9 cellular contexts compared by ENCODE assay signal in the genomic region with DNA sequence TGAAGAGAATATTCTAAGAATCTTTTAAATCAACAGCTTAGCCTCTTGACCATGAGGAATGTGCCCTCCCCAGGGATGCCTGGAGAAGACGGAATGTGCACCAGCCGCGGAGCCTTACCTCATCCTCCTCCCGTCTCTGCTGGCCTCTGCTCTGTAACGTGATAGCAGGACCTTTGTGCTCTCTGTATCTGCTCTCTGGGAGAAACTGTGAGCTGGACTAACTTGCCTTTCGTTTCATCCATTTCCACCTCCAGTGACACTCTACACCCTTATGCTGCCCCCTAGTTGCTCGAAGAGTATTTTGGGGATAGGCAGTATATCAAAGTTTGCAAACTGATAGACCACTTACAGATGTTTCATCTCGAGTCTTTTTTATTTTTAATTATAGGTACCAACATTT.
DNase-seq lines count a peak whose midpoint lies in the region; ATAC-seq and TF ChIP-seq lines count a peak whose summit lies in the region.
"Had no signal": no experiment of that assay in that cellular context is flagged by ENCODE, and none has a peak within 500 bp of the region (broad histone marks: within the 10 kb centered on the region; RNA-seq: fewer than 3 reads in every experiment).

No MANE protein-coding gene starts in this region.

- TF ChIP-seq CTCF in gastrocnemius medialis (IDR thresholded peaks at IDR 0.05 in 4 of 5, conservative IDR thresholded peaks at IDR 0.05 in 1 of 5), result peak in 1 of 5 experiments; percentile 8

- intact Hi-C loops in left cardiac atrium (cut with DNase I), result loop anchor here in 1 of 2 donors (10.0 kb wide), 1 partner anchor 138 kb away; a partner anchor contains a TSS
- intact Hi-C loops in gastrocnemius medialis (cut with DNase I; ENCODE audit: low total_unique reads), result loop anchor here (5.0 kb wide), 1 partner anchor 140 kb away; a partner anchor contains a TSS

- H3K36me3 ChIP-seq in gastrocnemius medialis, result no peaks in the 10 kb centered on the region

- no peak overlapping the region for H3K4me3 ChIP-seq in gastrocnemius medialis

- in situ Hi-C loops in SK-MEL-5 (cut with HindIII; ENCODE audit: low pct_unique_long_range_greater_than_20kb, low sequenced_read_pairs), result no loop called here
- in situ Hi-C loops in gastrocnemius medialis (cut with MboI; ENCODE audit: low sequenced_read_pairs in 4 of 4), result no loop called here

- no peaks in the 10 kb centered on the region for H3K27me3 ChIP-seq in gastrocnemius medialis

- peaks cover 0 to 9% (median 0%) of the 10 kb centered on the region in 3 donors for H3K9me3 ChIP-seq in gastrocnemius medialis

- ATAC-seq in left cardiac atrium, result peak; percentile 79 to 85
- ATAC-seq in gastrocnemius medialis, result peak; percentile 79 to 81
- ATAC-seq in GM19397 (IDR thresholded peaks at IDR 0.05; ENCODE audit: unreplicated experiment), result no peak
- ATAC-seq in GM18870 (IDR thresholded peaks at IDR 0.05; ENCODE audit: unreplicated experiment), result no peak

- peak; percentile 61 for DNase-seq in H4 (ENCODE audit: low spot score)
- peak; percentile 65 for DNase-seq in SK-MEL-5 (ENCODE audit: low read depth, low spot score)
- DNase-seq in left cardiac atrium, result peak; percentile 46
- peak; percentile 46 to 73 for DNase-seq in gastrocnemius medialis
- no peak for DNase-seq in stimulated activated CD4-positive, alpha-beta T cell treated with anti-CD3 and anti-CD28 coated beads, Interleukin-2, amount 100 ng/mL, for 24 hours
- no peak for DNase-seq in caudate nucleus (lab: John Stamatoyannopoulos, UW)
- DNase-seq: NCI-H1092 treated with DMSO at 0.1 percent for 48 hours had no signal

- TF ChIP-seq POLR2A in gastrocnemius medialis (IDR thresholded peaks at IDR 0.05), result no peak

- H3K27ac ChIP-seq in gastrocnemius medialis, result no peak overlapping the region
- H3K27ac ChIP-seq in caudate nucleus (ENCODE audit: low read depth, low read length), result no peak overlapping the region

- no peaks in the 10 kb centered on the region for H3K4me1 ChIP-seq in gastrocnemius medialis

Comparison
In these comparisons a context has a peak if more than half of its experiments do, and no peak if none do; other contexts are left out.
1. DNase-seq: peak in H4 (single experiment), SK-MEL-5 (single experiment), left cardiac atrium (single experiment) and gastrocnemius medialis (2 of 2); none in stimulated activated CD4-positive, alpha-beta T cell treated with anti-CD3 and anti-CD28 coated beads, Interleukin-2, amount 100 ng/mL, for 24 hours (0 of 2) and caudate nucleus (0 of 61).
2. ATAC-seq: peak in left cardiac atrium (2 of 2) and gastrocnemius medialis (2 of 2); none in GM19397 (single experiment) and GM18870 (single experiment).